12 cellular contexts compared by ENCODE assay signal in genomic region chr2:194319222-194319992, GRCh38.
DNase-seq lines count a peak whose midpoint lies in the region; ATAC-seq, FAIRE-seq and TF ChIP-seq lines count a peak whose summit lies in the region.
"Had no signal": no experiment of that assay in that cellular context is flagged by ENCODE, and none has a peak within 500 bp of the region (broad histone marks: within the 10 kb centered on the region; RNA-seq: fewer than 3 reads in every experiment).

No MANE protein-coding gene starts in this region.

- intact Hi-C loops in GM12878 (cut with micrococcal nuclease; ENCODE audit: unreplicated experiment) = no loop called here

- H3K9ac ChIP-seq in GM12878 (ENCODE audit: control insufficient read depth, insufficient read depth, low read length) = no peak overlapping the region

- no peaks in the 10 kb centered on the region for H4K20me1 ChIP-seq in GM12878 (ENCODE audit: control insufficient read depth, insufficient read depth)

- TF ChIP-seq RAD21 in GM12878 (IDR thresholded peaks at IDR 0.05; ENCODE audit: insufficient read depth, low read depth, low read length) = no peak

- RAD21 ChIA-PET in GM12878 (lab: Charles Lee; ENCODE audit: unreplicated experiment) = no interaction called here

- DNase-seq in GM06990 (ENCODE audit: extremely low read depth, insufficient read length) = no peak
- DNase-seq in GM12878 (ENCODE audit: low read depth, low spot score) = no peak
- no peak for DNase-seq in NCI-H748 (lab: John Stamatoyannopoulos, UW; ENCODE audit: unreplicated experiment)
- no peak for DNase-seq in GM19240 (ENCODE audit: insufficient read length, low spot score)
- DNase-seq in foreskin melanocyte = no peak
- no peak for DNase-seq in GM03348 (ENCODE audit: low spot score)
- DNase-seq: effector CD4-positive, alpha-beta T cell; NCI-H1694; sigmoid colon; stimulated activated naive B cell treated with anti-CD40 and anti-IgM and Interleukin-4, amounts not matched to agents 10 μg/mL and 1 μg/mL and 100 μg/mL, for 72 hours had no signal

- TF ChIP-seq EP300 in GM12878 (IDR thresholded peaks at IDR 0.05; ENCODE audit: borderline replicate concordance in 1 of 2, control insufficient read depth in 1 of 2, low read depth in 2 of 2, low read length in 2 of 2) = no peak

- CTCF ChIA-PET in GM12878 (lab: Yijun Ruan, JAX) = interaction anchor here (1.1 kb wide), 1 partner anchor 14 kb away, joined by 3 read pairs; no protein-coding TSS in a partner anchor

- H3K4me3 ChIP-seq in GM06990 (replicated peaks; ENCODE audit: low read depth, low read length) (no peak overlapping the region), GM12878 (no peak overlapping the region)
- H3K4me3 ChIP-seq: sigmoid colon had no signal

- SMC1A ChIA-PET in GM12878 (lab: Charles Lee; ENCODE audit: uncharacterized antibody, unreplicated experiment) = no interaction called here

- H3K27ac ChIP-seq in GM12878 (ENCODE audit: control insufficient read depth, insufficient read depth) = no peak overlapping the region
- H3K27ac ChIP-seq: sigmoid colon had no signal

- no peak for FAIRE-seq in GM12878 (lab: Jason Lieb, UNC)

- no TSS peak for BruUV-seq in GM12878 (replicated peaks; lab: Mats Ljungman, UMichigan)

- WGBS in GM12878 (ENCODE audit: insufficient coverage, insufficient replicate concordance, low lambda C conversion rate, missing lambda C conversion rate) = 47% methylated on average over 4 of the region's 4 CpGs

- H3K27me3 ChIP-seq in GM06990 (replicated peaks; ENCODE audit: control insufficient read depth, insufficient read depth, low read length) (no peaks in the 10 kb centered on the region), GM12878 (replicated peaks in 1 of 2; ENCODE audit: control insufficient read depth in 2 of 2, insufficient read depth in 2 of 2, low read length in 1 of 2) (no peaks in the 10 kb centered on the region)
- H3K27me3 ChIP-seq: sigmoid colon had no signal

- H3K9me3 ChIP-seq in GM12878 (replicated peaks; ENCODE audit: control insufficient read depth, insufficient read depth, low read length) = no peaks in the 10 kb centered on the region
- H3K9me3 ChIP-seq: sigmoid colon had no signal

- TF ChIP-seq POLR2A in GM12878 (IDR thresholded peaks at IDR 0.05; ENCODE audit: low read depth, low read length) = no peak

- TF ChIP-seq CTCF in GM06990 (IDR thresholded peaks at IDR 0.05; ENCODE audit: insufficient read depth, low read length, poor library complexity, severe bottlenecking) (peak; percentile 35), GM12878 (IDR thresholded peaks at IDR 0.05 in 2 of 3, conservative IDR thresholded peaks at IDR 0.05 in 1 of 3; ENCODE audit: control insufficient read depth in 2 of 3, extremely low read depth in 1 of 3, insufficient read depth in 1 of 3, low read depth in 3 of 3, low read length in 3 of 3) (peak; percentile 9 to 47 (median 31); a peak in 4 of 6 replicates)

- ATAC-seq in GM21390 (IDR thresholded peaks at IDR 0.05; ENCODE audit: unreplicated experiment) (peak; percentile 76), HG03342 (IDR thresholded peaks at IDR 0.05; ENCODE audit: unreplicated experiment) (peak; percentile 85), GM12878 (peak; percentile 38; the same call in 1 of the 3 replicates)

- H3K4me2 ChIP-seq in GM12878 (ENCODE audit: control insufficient read depth, insufficient read depth) = no peak overlapping the region

- H3K79me2 ChIP-seq in GM12878 (ENCODE audit: control insufficient read depth, insufficient read depth, low read length) = no peaks in the 10 kb centered on the region

- H3K4me1 ChIP-seq in GM12878 (ENCODE audit: control insufficient read depth, insufficient read depth, low read length) = no peaks in the 10 kb centered on the region
- H3K4me1 ChIP-seq: sigmoid colon had no signal

- POLR2A ChIA-PET in GM12878 (lab: Charles Lee) = no interaction called here

- no peak overlapping the region; the same call in 1 of the 2 replicates for H2AFZ ChIP-seq in GM12878 (ENCODE audit: control insufficient read depth, low read depth, low read length)

- H3K36me3 ChIP-seq in GM06990 (ENCODE audit: control insufficient read depth, insufficient read depth, low read length) = no peaks in the 10 kb centered on the region
- no peaks in the 10 kb centered on the region for H3K36me3 ChIP-seq in GM12878 (ENCODE audit: control insufficient read depth in 2 of 2, insufficient read depth in 2 of 2, low read length in 1 of 2)
- H3K36me3 ChIP-seq: sigmoid colon had no signal

- in situ Hi-C loops in GM12878 (cut with MboI) = no loop called here

TF ChIP-seq in GM12878, 131 proteins besides CTCF, POLR2A, EP300 and RAD21:
- TF ChIP-seq SKIL (IDR thresholded peaks at IDR 0.05; ENCODE audit: low read depth, poor library complexity, severe bottlenecking) (no peak), HDAC2 (IDR thresholded peaks at IDR 0.05) (no peak), NFYA (IDR thresholded peaks at IDR 0.05; ENCODE audit: borderline replicate concordance, low read depth, low read length) (no peak), CBX5 (IDR thresholded peaks at IDR 0.05; ENCODE audit: low read depth) (no peak), HSF1 (IDR thresholded peaks at IDR 0.05; ENCODE audit: low read depth, low read length) (no peak), ZZZ3 (IDR thresholded peaks at IDR 0.05; ENCODE audit: control insufficient read depth, insufficient read length, low read depth) (no peak), SMAD5 (IDR thresholded peaks at IDR 0.05; ENCODE audit: low read depth) (no peak), LARP7 (IDR thresholded peaks at IDR 0.05) (no peak), MYB (IDR thresholded peaks at IDR 0.05; ENCODE audit: borderline replicate concordance, low read depth, low read length) (no peak), NR2C2 (IDR thresholded peaks at IDR 0.05; ENCODE audit: borderline replicate concordance, control insufficient read depth, insufficient read length, low read depth) (no peak), ZNF687 (IDR thresholded peaks at IDR 0.05) (no peak), KDM1A (IDR thresholded peaks at IDR 0.05; ENCODE audit: borderline replicate concordance) (no peak), ESRRA (IDR thresholded peaks at IDR 0.05; ENCODE audit: low read length) (no peak)
